ENCODE assay signal across 8 cellular contexts in the genomic region with DNA sequence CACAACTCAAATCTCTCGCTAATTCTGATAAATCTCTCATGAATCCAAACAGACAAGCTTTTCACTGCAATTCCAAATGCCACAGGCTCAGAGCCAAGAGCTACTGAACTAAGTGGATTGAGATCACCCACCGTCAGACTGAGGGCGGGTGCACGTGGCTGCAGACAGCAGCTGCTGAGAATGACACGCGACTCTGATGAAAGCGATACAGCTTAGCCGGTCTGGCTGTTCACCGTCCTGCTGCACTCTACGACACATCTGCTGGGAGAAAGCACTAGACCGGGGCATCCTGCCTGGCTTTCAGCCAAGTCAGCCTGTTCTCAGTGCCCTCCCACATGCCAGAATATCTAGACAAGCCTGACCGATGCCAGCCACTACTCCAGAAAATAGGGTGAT. TPM values are rescaled to one million over a fixed set of nuclear protein-coding genes. Genes with fewer than 3 reads are reported as not detected.
DNase-seq lines count a peak whose midpoint lies in the region; ATAC-seq and TF ChIP-seq lines count a peak whose summit lies in the region.

No MANE protein-coding gene starts in this region.

- H3K4me3 ChIP-seq in AG04450 (ENCODE audit: low read depth, low read length) (no peak overlapping the region), astrocyte of the spinal cord (ENCODE audit: low read depth, low read length) (no peak overlapping the region)

- H3K9me3 ChIP-seq in AG04450 (ENCODE audit: control insufficient read depth, insufficient read depth, low read length), result peaks cover 3% of the 10 kb centered on the region; the same call in 1 of the 2 replicates

- in situ Hi-C loops in astrocyte of the spinal cord (cut with HindIII; ENCODE audit: low sequenced_read_pairs), result no loop called here

- H3K27ac ChIP-seq in AG04450 (ENCODE audit: low read depth, low read length), result peak overlapping the region; percentile 39

- CTCF ChIA-PET in AG04450 (lab: Charles Lee), result no interaction called here

- no peak for ATAC-seq in HG03280 (IDR thresholded peaks at IDR 0.05; ENCODE audit: unreplicated experiment)

- no peaks in the 10 kb centered on the region for H3K27me3 ChIP-seq in AG04450 (ENCODE audit: control insufficient read depth, insufficient read depth, low read length)

- DNase-seq in AG04450 (ENCODE audit: low read depth, low spot score), result peak; percentile 84
- peak; percentile 47 for DNase-seq in GM19240 (ENCODE audit: insufficient read length, low spot score)
- peak; percentile 86 for DNase-seq in NCI-H2107 (lab: John Stamatoyannopoulos, UW)
- peak; percentile 76 for DNase-seq in astrocyte of the spinal cord (ENCODE audit: low read depth, low spot score)
- peak; percentile 97 for DNase-seq in kidney tubule cell (ENCODE audit: low spot score)
- DNase-seq in stimulated activated CD4-positive, alpha-beta T cell treated with anti-CD3 and anti-CD28 coated beads, Interleukin-2, amount 100 ng/mL, for 24 hours, result no peak
- no peak for DNase-seq in RKO (ENCODE audit: low spot score)

- POLR2A ChIA-PET in AG04450 (lab: Yijun Ruan, JAX), result no interaction called here

- no peak for TF ChIP-seq CTCF in AG04450 (IDR thresholded peaks at IDR 0.05; ENCODE audit: low read depth, low read length)
- no peak for TF ChIP-seq CTCF in astrocyte of the spinal cord (IDR thresholded peaks at IDR 0.05; ENCODE audit: low read depth, low read length)

RNA-seq across cellular contexts. Expression of a gene that starts 42.6 kb away (rescaled TPM):
- 9.9 and 11.5 TPM in 2 replicates for polyA plus RNA-seq in AG04450 (2011; rRNA removed)
- polyA minus RNA-seq in AG04450 (2011; rRNA and poly(A)+ RNA removed), result 10.2 and 14.2 TPM in 2 replicates

Comparison
In these comparisons a context has a peak if more than half of its experiments do, and no peak if none do; other contexts are left out.
1. DNase-seq: peak in AG04450 (single experiment), GM19240 (single experiment), NCI-H2107 (single experiment), astrocyte of the spinal cord (single experiment) and kidney tubule cell (single experiment); none in stimulated activated CD4-positive, alpha-beta T cell treated with anti-CD3 and anti-CD28 coated beads, Interleukin-2, amount 100 ng/mL, for 24 hours (0 of 2) and RKO (single experiment).